In genomic region chr3:70744536-70744935, GRCh38 we compare ENCODE assay signal across 16 cellular contexts.
DNase-seq lines count a peak whose midpoint lies in the region; ATAC-seq and TF ChIP-seq lines count a peak whose summit lies in the region.
"Had no signal": no experiment of that assay in that cellular context is flagged by ENCODE, and none has a peak within 500 bp of the region (broad histone marks: within the 10 kb centered on the region; RNA-seq: fewer than 3 reads in every experiment).

No MANE protein-coding gene starts in this region.

- no peak overlapping the region for H3K4me3 Mint-ChIP-seq in nephron
- no peak overlapping the region for H3K4me3 Mint-ChIP-seq in MCF 10A (ENCODE audit: unreplicated experiment)
- H3K4me3 Mint-ChIP-seq: B cell; CD4-positive, CD25-positive, alpha-beta regulatory T cell had no signal

- intact Hi-C loops in MCF 10A (cut with micrococcal nuclease), result no loop called here

- BruUV-seq in MCF 10A (replicated peaks; lab: Mats Ljungman, UMichigan), result no TSS peak

- TF ChIP-seq CTCF in fibroblast of the aortic adventitia (IDR thresholded peaks at IDR 0.05; ENCODE audit: insufficient read depth, low read length) (no peak), nephron (IDR thresholded peaks at IDR 0.05; ENCODE audit: unreplicated experiment in 3 of 3) (no peak), MCF 10A (IDR thresholded peaks at IDR 0.05; ENCODE audit: unreplicated experiment) (no peak)

- H3K4me1 Mint-ChIP-seq in nephron, result no peaks in the 10 kb centered on the region
- no peaks in the 10 kb centered on the region for H3K4me1 Mint-ChIP-seq in MCF 10A (ENCODE audit: insufficient read depth, unreplicated experiment)
- H3K4me1 Mint-ChIP-seq: B cell; CD4-positive, CD25-positive, alpha-beta regulatory T cell had no signal

- H3K27ac Mint-ChIP-seq in nephron (peak overlapping the region in 2 of 3 experiments; percentile 7 to 11), MCF 10A (ENCODE audit: low read depth, unreplicated experiment) (no peak overlapping the region)
- H3K27ac Mint-ChIP-seq: B cell had no signal

- no peak overlapping the region for H3K4me3 ChIP-seq in fibroblast of the aortic adventitia (ENCODE audit: low read depth, low read length)

- H3K27me3 Mint-ChIP-seq in nephron (ENCODE audit: low read depth) (no peaks in the 10 kb centered on the region), MCF 10A (ENCODE audit: insufficient read depth, unreplicated experiment) (peaks cover 68% of the 10 kb centered on the region)

- POLR2A ChIA-PET in MCF 10A (lab: Yijun Ruan, JAX), result interaction anchor here (0.6 kb wide), 1 partner anchor 53 kb away, joined by 4 read pairs; no protein-coding TSS in a partner anchor

- ATAC-seq in GM21717 (IDR thresholded peaks at IDR 0.05; ENCODE audit: unreplicated experiment), result no peak
- ATAC-seq: HCT116 had no signal

- DNase-seq in amniotic epithelial cell (ENCODE audit: low read depth), result peak; percentile 63
- peak; percentile 15 for DNase-seq in fibroblast of the aortic adventitia (ENCODE audit: low read depth)
- DNase-seq in SIG-M5 (lab: John Stamatoyannopoulos, UW), result no peak
- DNase-seq in MCF 10A (ENCODE audit: unreplicated experiment), result no peak
- DNase-seq in H4 (ENCODE audit: low spot score), result no peak
- DNase-seq: Calu3; CD4-positive, CD25-positive, alpha-beta regulatory T cell; DMS53; NCI-H1417; NCI-H2029; NCI-H2171 treated with DMSO at 0.1 percent for 48 hours; NCI-H774 had no signal

- H3K36me3 Mint-ChIP-seq in nephron (ENCODE audit: low read depth) (no peaks in the 10 kb centered on the region), MCF 10A (ENCODE audit: insufficient read depth, unreplicated experiment) (no peaks in the 10 kb centered on the region)
- H3K36me3 Mint-ChIP-seq: CD4-positive, CD25-positive, alpha-beta regulatory T cell had no signal

- CTCF ChIA-PET in MCF 10A (lab: Yijun Ruan, JAX), result no interaction called here

- H3K9me3 Mint-ChIP-seq in nephron, result no peaks in the 10 kb centered on the region
- no peaks in the 10 kb centered on the region for H3K9me3 Mint-ChIP-seq in MCF 10A (ENCODE audit: unreplicated experiment)

Comparison
In these comparisons a context has a peak if more than half of its experiments do, and no peak if none do; other contexts are left out.
1. DNase-seq: peak in amniotic epithelial cell (single experiment) and fibroblast of the aortic adventitia (single experiment); none in SIG-M5 (single experiment), MCF 10A (single experiment) and H4 (single experiment).